In genomic region chr3:196195664-196196255, GRCh38 we compare ENCODE assay signal across 9 cellular contexts. TPM values are rescaled to one million over a fixed set of nuclear protein-coding genes. Genes with fewer than 3 reads are reported as not detected.
"Had no signal": no experiment of that assay in that cellular context is flagged by ENCODE, and none has a peak within 500 bp of the region (broad histone marks: within the 10 kb centered on the region; RNA-seq: fewer than 3 reads in every experiment).

No MANE protein-coding gene starts in this region.

- H3K4me3 ChIP-seq: adrenal gland, coronary artery, prostate gland, right lobe of liver, suprapubic skin, upper lobe of left lung had no signal

- H3K27ac ChIP-seq: adrenal gland, coronary artery, prostate gland, right lobe of liver, suprapubic skin had no signal

- H3K4me2 ChIP-seq: SK-N-SH had no signal

- H3K27me3 Mint-ChIP-seq: activated CD4-positive, alpha-beta T cell treated with anti-CD3 and anti-CD28 coated beads, Interleukin-2, amount 10 ng/mL, durations not matched to agents 24 days and 14 days had no signal

- H3K9ac ChIP-seq: SK-N-SH had no signal

- H3K27me3 ChIP-seq: adrenal gland, right lobe of liver, suprapubic skin, upper lobe of left lung had no signal

- H3K4me3 Mint-ChIP-seq: activated CD4-positive, alpha-beta T cell treated with anti-CD3 and anti-CD28 coated beads, Interleukin-2, amount 10 ng/mL, durations not matched to agents 24 days and 14 days; WTC11 had no signal

- H3K9me3 Mint-ChIP-seq: activated CD4-positive, alpha-beta T cell treated with anti-CD3 and anti-CD28 coated beads, Interleukin-2, amount 10 ng/mL, durations not matched to agents 24 days and 14 days; WTC11 had no signal

- H3K9me3 ChIP-seq: adrenal gland, prostate gland, right lobe of liver, SK-N-SH, suprapubic skin, upper lobe of left lung had no signal

- H3K36me3 Mint-ChIP-seq: WTC11 had no signal

- H3K36me3 ChIP-seq: adrenal gland, prostate gland, right lobe of liver, suprapubic skin, upper lobe of left lung had no signal

- H3K4me1 ChIP-seq: prostate gland had no signal

- H3K27ac Mint-ChIP-seq: WTC11 had no signal

RNA-seq across cellular contexts. Expression of gene ZDHHC19, which starts 15.4 kb away (rescaled TPM):
- total RNA-seq: activated CD4-positive, alpha-beta T cell treated with anti-CD3 and anti-CD28 coated beads, Interleukin-2, amount 10 ng/mL, durations not matched to agents 24 days and 14 days; suprapubic skin had no signal
- polyA plus RNA-seq: SK-N-SH had no signal

RNA-seq across cellular contexts. Expression of gene SLC51A, which starts 20.6 kb away (rescaled TPM):
- total RNA-seq: activated CD4-positive, alpha-beta T cell treated with anti-CD3 and anti-CD28 coated beads, Interleukin-2, amount 10 ng/mL, durations not matched to agents 24 days and 14 days; suprapubic skin had no signal
- polyA plus RNA-seq: SK-N-SH had no signal
